Comparison of ENCODE assay signal across 12 cellular contexts in the genomic region with DNA sequence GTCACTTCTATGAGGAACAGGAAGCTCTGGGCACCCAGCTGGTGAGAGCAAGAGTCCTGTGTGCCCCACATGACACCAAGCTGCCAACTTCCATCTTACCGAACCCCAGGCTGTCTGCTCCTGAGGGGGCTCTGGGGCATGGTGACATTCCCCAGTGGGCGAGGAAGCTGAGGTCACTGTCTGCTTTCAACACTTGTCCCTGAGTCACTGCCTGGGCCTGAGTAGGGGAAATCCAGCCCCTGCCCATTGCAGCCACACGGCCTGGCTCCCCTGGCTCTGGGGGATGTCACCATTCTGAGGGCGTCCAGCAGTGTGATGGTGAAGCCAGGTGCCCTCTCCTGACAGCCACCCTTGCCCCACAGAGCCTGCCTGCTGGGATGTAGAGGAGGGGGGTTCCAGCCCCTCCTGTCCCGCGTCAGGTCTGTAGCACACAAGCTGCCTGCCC.
DNase-seq lines count a peak whose midpoint lies in the region; ATAC-seq, FAIRE-seq and TF ChIP-seq lines count a peak whose summit lies in the region.
"Had no signal": no experiment of that assay in that cellular context is flagged by ENCODE, and none has a peak within 500 bp of the region (broad histone marks: within the 10 kb centered on the region; RNA-seq: fewer than 3 reads in every experiment).

No MANE protein-coding gene starts in this region.

- TF ChIP-seq CTCF in HepG2 (CRISPR knock-in tag; IDR thresholded peaks at IDR 0.05) (no peak), transverse colon (IDR thresholded peaks at IDR 0.05) (no peak)

- FAIRE-seq in HepG2 (lab: Jason Lieb, UNC), result no peak

- H3K36me3 ChIP-seq in HepG2 (replicated peaks in 1 of 2; ENCODE audit: control insufficient read depth in 1 of 2, insufficient read depth in 2 of 2, low read length in 2 of 2) (no peaks in the 10 kb centered on the region), transverse colon (no peaks in the 10 kb centered on the region)

- H3K4me2 ChIP-seq in HepG2 (ENCODE audit: low read depth, low read length), result peak overlapping the region; percentile 45; the same call in 1 of the 2 replicates

- H3K4me1 ChIP-seq in HepG2 (ENCODE audit: insufficient read depth, low read length) (peaks cover 29% of the 10 kb centered on the region), transverse colon (peaks cover 18 to 54% (median 43%) of the 10 kb centered on the region in 4 donors)

- no peak overlapping the region for H3K9ac ChIP-seq in HepG2 (ENCODE audit: insufficient read depth, low read depth, low read length)

- H3K27me3 Mint-ChIP-seq in T-helper 17 cell, result peaks cover 6% of the 10 kb centered on the region
- peaks cover 7% of the 10 kb centered on the region for H3K27me3 Mint-ChIP-seq in activated T-helper 2 cell treated with anti-CD3 and anti-CD28 coated beads, Interferon-gamma antibody, Interleukin-2, Interleukin-4, amounts not matched to agents 10 μg/mL and 5 μg/mL and 100 μg/mL, durations not matched to agents 14 hours and 24 hours and 36 hours (ENCODE audit: low read depth)

- BruUV-seq in HepG2 (replicated peaks; lab: Mats Ljungman, UMichigan), result no TSS peak

- intact Hi-C loops in HepG2 (cut with micrococcal nuclease; ENCODE audit: unreplicated experiment) (no loop called here), transverse colon (cut with DNase I; ENCODE audit: low total_unique reads) (no loop called here)
- intact Hi-C loops in activated T-helper 2 cell treated with anti-CD3 and anti-CD28 coated beads, Interferon-gamma antibody, Interleukin-2, Interleukin-4, amounts not matched to agents 10 μg/mL and 5 μg/mL and 100 μg/mL, durations not matched to agents 14 hours and 24 hours and 36 hours (cut with micrococcal nuclease), result no loop called here

- in situ Hi-C loops in HepG2 (cut with HindIII; ENCODE audit: extremely low pct_ligation_motif_present, low pct_unique_long_range_greater_than_20kb), result no loop called here
- in situ Hi-C loops in transverse colon (cut with MboI; ENCODE audit: low pct_ligation_motif_present in 1 of 4, low pct_unique_long_range_greater_than_20kb in 1 of 4, low sequenced_read_pairs in 3 of 4), result no loop called here

- DNase-seq in NOMO-1 treated with DMSO at 0.1 percent for 48 hours (lab: John Stamatoyannopoulos, UW; ENCODE audit: unreplicated experiment) (peak; percentile 28), NOMO-1 treated with dmso at 0.1 percent for 144 hours (lab: John Stamatoyannopoulos, UW; ENCODE audit: unreplicated experiment) (no peak), T-helper 17 cell (no peak), HepG2 (ENCODE audit: low spot score) (no peak), transverse colon (no peak), pons (ENCODE audit: low spot score) (no peak)
- no peak for DNase-seq in activated T-helper 2 cell treated with anti-CD3 and anti-CD28 coated beads, Interferon-gamma antibody, Interleukin-2, Interleukin-4, amounts not matched to agents 10 μg/mL and 5 μg/mL and 100 μg/mL, durations not matched to agents 14 hours and 24 hours and 36 hours (ENCODE audit: low spot score)
- DNase-seq: activated CD8-positive, alpha-beta memory T cell treated with anti-CD3 and anti-CD28 coated beads, Interleukin-2, amount 50 U/mL, for 4 hours; activated naive CD8-positive, alpha-beta T cell treated with anti-CD3 and anti-CD28 coated beads, Interleukin-2, amount 10 ng/mL, durations not matched to agents 7 days and 5 days; naive thymus-derived CD8-positive, alpha-beta T cell had no signal

- no peak for TF ChIP-seq RAD21 in HepG2 (CRISPR knock-in tag; IDR thresholded peaks at IDR 0.05)

- H3K9me3 Mint-ChIP-seq in activated T-helper 2 cell treated with anti-CD3 and anti-CD28 coated beads, Interferon-gamma antibody, Interleukin-2, Interleukin-4, amounts not matched to agents 10 μg/mL and 5 μg/mL and 100 μg/mL, durations not matched to agents 14 hours and 24 hours and 36 hours, result no peaks in the 10 kb centered on the region

- H2AFZ ChIP-seq in HepG2 (ENCODE audit: low read length), result no peak overlapping the region

- H3K4me3 Mint-ChIP-seq in T-helper 17 cell, result no peak overlapping the region
- no peak overlapping the region for H3K4me3 Mint-ChIP-seq in activated T-helper 2 cell treated with anti-CD3 and anti-CD28 coated beads, Interferon-gamma antibody, Interleukin-2, Interleukin-4, amounts not matched to agents 10 μg/mL and 5 μg/mL and 100 μg/mL, durations not matched to agents 14 hours and 24 hours and 36 hours (ENCODE audit: low read depth)
- H3K4me3 Mint-ChIP-seq: activated naive CD8-positive, alpha-beta T cell treated with anti-CD3 and anti-CD28 coated beads, Interleukin-2, amount 10 ng/mL, durations not matched to agents 7 days and 5 days; naive thymus-derived CD8-positive, alpha-beta T cell had no signal

- no peaks in the 10 kb centered on the region for H3K36me3 Mint-ChIP-seq in T-helper 17 cell (ENCODE audit: low read depth)
- H3K36me3 Mint-ChIP-seq in activated T-helper 2 cell treated with anti-CD3 and anti-CD28 coated beads, Interferon-gamma antibody, Interleukin-2, Interleukin-4, amounts not matched to agents 10 μg/mL and 5 μg/mL and 100 μg/mL, durations not matched to agents 14 hours and 24 hours and 36 hours (ENCODE audit: low read depth), result no peaks in the 10 kb centered on the region
- H3K36me3 Mint-ChIP-seq: naive thymus-derived CD8-positive, alpha-beta T cell had no signal

- no peaks in the 10 kb centered on the region for H4K20me1 ChIP-seq in HepG2 (ENCODE audit: insufficient read depth, low read length)

- TF ChIP-seq POLR2A in HepG2 (IDR thresholded peaks at IDR 0.05; ENCODE audit: insufficient read depth in 1 of 2, low read depth in 2 of 2, low read length in 2 of 2) (no peak), transverse colon (IDR thresholded peaks at IDR 0.05) (no peak)

- no peaks in the 10 kb centered on the region for H3K79me2 ChIP-seq in HepG2 (ENCODE audit: insufficient read depth, low read length)

- ATAC-seq in T-helper 17 cell (peak; percentile 45), HepG2 (peak; percentile 45), GM21360 (IDR thresholded peaks at IDR 0.05; ENCODE audit: unreplicated experiment) (no peak)
- ATAC-seq: naive thymus-derived CD8-positive, alpha-beta T cell had no signal

- CTCF ChIA-PET in HepG2 (lab: Yijun Ruan, JAX; ENCODE audit: low intra/inter-chr PET ratio, low total read pairs), result interaction anchor here (1.4 kb wide), 1 partner anchor 18 kb away, joined by 4 read pairs; no protein-coding TSS in a partner anchor

- no peaks in the 10 kb centered on the region for H3K4me1 Mint-ChIP-seq in T-helper 17 cell
- H3K4me1 Mint-ChIP-seq in activated T-helper 2 cell treated with anti-CD3 and anti-CD28 coated beads, Interferon-gamma antibody, Interleukin-2, Interleukin-4, amounts not matched to agents 10 μg/mL and 5 μg/mL and 100 μg/mL, durations not matched to agents 14 hours and 24 hours and 36 hours (ENCODE audit: low read depth), result peaks cover 6% of the 10 kb centered on the region
- H3K4me1 Mint-ChIP-seq: naive thymus-derived CD8-positive, alpha-beta T cell had no signal

- 0% methylated on average over 1 of the region's 6 CpGs for WGBS in HepG2 (ENCODE audit: low lambda C conversion rate)
- 47% methylated on average over 5 of the region's 6 CpGs; no CpG with 5 or more reads in 1 of the 2 donors for WGBS in transverse colon (ENCODE audit: low coverage in 1 of 2), 2 donors

- no peaks in the 10 kb centered on the region for H3K9me3 ChIP-seq in T-helper 17 cell (ENCODE audit: control insufficient read depth, low read length, poor library complexity, severe bottlenecking)
- H3K9me3 ChIP-seq in HepG2 (ENCODE audit: low read length), result no peaks in the 10 kb centered on the region
- no peaks in the 10 kb centered on the region for H3K9me3 ChIP-seq in transverse colon

- no peak overlapping the region for H3K27ac Mint-ChIP-seq in T-helper 17 cell
- H3K27ac Mint-ChIP-seq in activated T-helper 2 cell treated with anti-CD3 and anti-CD28 coated beads, Interferon-gamma antibody, Interleukin-2, Interleukin-4, amounts not matched to agents 10 μg/mL and 5 μg/mL and 100 μg/mL, durations not matched to agents 14 hours and 24 hours and 36 hours, result no peak overlapping the region
- H3K27ac Mint-ChIP-seq: activated naive CD8-positive, alpha-beta T cell treated with anti-CD3 and anti-CD28 coated beads, Interleukin-2, amount 10 ng/mL, durations not matched to agents 7 days and 5 days had no signal

- H3K4me3 ChIP-seq in HepG2 (replicated peaks in 1 of 3; ENCODE audit: insufficient read depth in 1 of 3, low read depth in 2 of 3, low read length in 3 of 3), result no peak overlapping the region; a peak in 1 of 6 replicates
- H3K4me3 ChIP-seq in transverse colon, result no peak overlapping the region
- H3K4me3 ChIP-seq: skin epidermis had no signal

- POLR2A ChIA-PET in HepG2 (lab: Yijun Ruan, JAX), result no interaction called here

- H3K27me3 ChIP-seq in HepG2 (ENCODE audit: control insufficient read depth in 1 of 2, insufficient read depth in 2 of 2, low read length in 2 of 2), result peaks cover 10 to 60% of the 10 kb centered on the region in 2 experiments; a peak in 4 of 5 replicates
- no peaks in the 10 kb centered on the region for H3K27me3 ChIP-seq in transverse colon

- H3K27ac ChIP-seq in HepG2 (ENCODE audit: extremely low read length, insufficient read depth, low read length) (no peak overlapping the region), transverse colon (peak overlapping the region; percentile 88 to 96 (median 90))

- no peak for TF ChIP-seq EP300 in HepG2 (IDR thresholded peaks at IDR 0.05; ENCODE audit: low read depth in 2 of 2, low read length in 2 of 2)
- no peak for TF ChIP-seq EP300 in HepG2 (CRISPR knock-in tag; IDR thresholded peaks at IDR 0.05; ENCODE audit: borderline replicate concordance)
- TF ChIP-seq EP300 in transverse colon (IDR thresholded peaks at IDR 0.05; ENCODE audit: low read depth), result no peak

TF ChIP-seq in HepG2, 621 proteins besides CTCF, POLR2A, EP300 and RAD21:
- TF ChIP-seq NRL (CRISPR knock-in tag; IDR thresholded peaks at IDR 0.05; ENCODE audit: borderline replicate concordance) (0 out of 2 replicates have a peak, but pooled peaks have one; percentile 21), ZNF891 (CRISPR knock-in tag; IDR thresholded peaks at IDR 0.05) (0 out of 2 replicates have a peak, but pooled peaks have one; percentile 28)
- TF ChIP-seq, protein P1, sequence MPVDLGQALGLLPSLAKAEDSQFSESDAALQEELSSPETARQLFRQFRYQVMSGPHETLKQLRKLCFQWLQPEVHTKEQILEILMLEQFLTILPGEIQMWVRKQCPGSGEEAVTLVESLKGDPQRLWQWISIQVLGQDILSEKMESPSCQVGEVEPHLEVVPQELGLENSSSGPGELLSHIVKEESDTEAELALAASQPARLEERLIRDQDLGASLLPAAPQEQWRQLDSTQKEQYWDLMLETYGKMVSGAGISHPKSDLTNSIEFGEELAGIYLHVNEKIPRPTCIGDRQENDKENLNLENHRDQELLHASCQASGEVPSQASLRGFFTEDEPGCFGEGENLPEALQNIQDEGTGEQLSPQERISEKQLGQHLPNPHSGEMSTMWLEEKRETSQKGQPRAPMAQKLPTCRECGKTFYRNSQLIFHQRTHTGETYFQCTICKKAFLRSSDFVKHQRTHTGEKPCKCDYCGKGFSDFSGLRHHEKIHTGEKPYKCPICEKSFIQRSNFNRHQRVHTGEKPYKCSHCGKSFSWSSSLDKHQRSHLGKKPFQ (CRISPR knock-in tag; IDR thresholded peaks at IDR 0.05; ENCODE audit: insufficient replicate concordance), result no peak
